In genomic region chr16:2603165-2604015, GRCh38 we compare ENCODE assay signal across 1 cellular context.
TF ChIP-seq lines count a peak whose summit lies in the region.

No MANE protein-coding gene starts in this region.

TF ChIP-seq in K562, 482 proteins besides CTCF, POLR2A, EP300 and RAD21 (continued from another document and continues in another):
- TF ChIP-seq ZBTB33 (CRISPR knock-in tag; IDR thresholded peaks at IDR 0.05) (0 out of 2 replicates have a peak, but pooled peaks have one; percentile 32), BRD4 (IDR thresholded peaks at IDR 0.05) (peak; percentile 64; the same call in 1 of the 2 replicates), PRMT5 (CRISPR knock-in tag; IDR thresholded peaks at IDR 0.05) (no peak), ZNF24 (IDR thresholded peaks at IDR 0.05) (peak; percentile 79; the same call in 1 of the 2 replicates), E2F8 (IDR thresholded peaks at IDR 0.05; ENCODE audit: low read depth, partially characterized antibody) (peak; percentile 97), ATF4 (CRISPR knock-in tag; IDR thresholded peaks at IDR 0.05) (peak; percentile 23; the same call in 1 of the 2 replicates), ETS1 (conservative IDR thresholded peaks at IDR 0.05; ENCODE audit: control insufficient read depth, low read depth, low read length) (no peak), SREBF2 (CRISPR knock-in tag; IDR thresholded peaks at IDR 0.05) (0 out of 2 replicates have a peak, but pooled peaks have one; percentile 39), NELFE (IDR thresholded peaks at IDR 0.05; ENCODE audit: insufficient read depth, insufficient read length) (no peak), TARDBP (IDR thresholded peaks at IDR 0.05) (peak; percentile 59; the same call in 1 of the 2 replicates), TAF1 (IDR thresholded peaks at IDR 0.05; ENCODE audit: control insufficient read depth, extremely low read depth, insufficient read depth, low read length, severe bottlenecking) (peak; percentile 81), RBM34 (IDR thresholded peaks at IDR 0.05; ENCODE audit: borderline replicate concordance, insufficient read depth, low read length) (no peak), ZBTB7A (IDR thresholded peaks at IDR 0.05; ENCODE audit: borderline replicate concordance, control insufficient read depth, low read depth, low read length) (peak; percentile 96), ZNF124 (CRISPR knock-in tag; IDR thresholded peaks at IDR 0.05) (no peak), TBP (optimal IDR thresholded peaks at IDR 0.05; ENCODE audit: low read depth, low read length) (peak; percentile 92), ZNF696 (CRISPR knock-in tag; conservative IDR thresholded peaks at IDR 0.05) (no peak), ZNF277 (CRISPR knock-in tag; IDR thresholded peaks at IDR 0.05; ENCODE audit: borderline replicate concordance) (no peak), MYC (IDR thresholded peaks at IDR 0.05; ENCODE audit: low read depth, low read length) (peak; percentile 99), MYC (CRISPR knock-in tag; IDR thresholded peaks at IDR 0.05; ENCODE audit: borderline replicate concordance, low read depth) (peak; percentile 85), NR2C2 (CRISPR knock-in tag; IDR thresholded peaks at IDR 0.05) (peak; percentile 83), NR2C2 (tag; IDR thresholded peaks at IDR 0.05) (peak; percentile 92), ZNF347 (CRISPR knock-in tag; IDR thresholded peaks at IDR 0.05; ENCODE audit: low read depth) (no peak), BRD9 (IDR thresholded peaks at IDR 0.05; ENCODE audit: low read depth, partially characterized antibody) (no peak), RBM17 (IDR thresholded peaks at IDR 0.05; ENCODE audit: borderline replicate concordance, low read depth, low read length) (no peak), PRPF4 (IDR thresholded peaks at IDR 0.05; ENCODE audit: insufficient read depth, low read depth, low read length, poor library complexity, severe bottlenecking) (no peak), ZC3H11A (IDR thresholded peaks at IDR 0.05; ENCODE audit: low read depth, low read length) (peak; percentile 61; the same call in 1 of the 2 replicates), IFI16 (CRISPR knock-in tag; IDR thresholded peaks at IDR 0.05) (no peak), CLOCK (CRISPR knock-in tag; IDR thresholded peaks at IDR 0.05; ENCODE audit: borderline replicate concordance) (no peak), ZNF431 (CRISPR knock-in tag; IDR thresholded peaks at IDR 0.05) (no peak; the same call in 1 of the 2 replicates), GABPA (tag; conservative IDR thresholded peaks at IDR 0.05; ENCODE audit: low read depth) (peak; percentile 100), CHD7 (IDR thresholded peaks at IDR 0.05; ENCODE audit: low read depth, low read length) (peak; percentile 63), ZBTB5 (IDR thresholded peaks at IDR 0.05) (no peak)
